15 cellular contexts compared by ENCODE assay signal in genomic region chr13:89363144-89363543, GRCh38.
"Had no signal": no experiment of that assay in that cellular context is flagged by ENCODE, and none has a peak within 500 bp of the region (broad histone marks: within the 10 kb centered on the region; RNA-seq: fewer than 3 reads in every experiment).

No MANE protein-coding gene starts in this region.

- H3K9me3 ChIP-seq: prostate gland, right lobe of liver had no signal

- H3K27ac ChIP-seq: brain microvascular endothelial cell, prostate gland, right lobe of liver had no signal

- H3K4me3 Mint-ChIP-seq: central memory CD8-positive, alpha-beta T cell; nephron; T-helper 2 cell treated with Interferon-gamma antibody and Interleukin-4, amounts not matched to agents 5 μg/mL and 100 μg/mL, for 36 hours had no signal

- H3K9me3 Mint-ChIP-seq: central memory CD8-positive, alpha-beta T cell had no signal

- H3K4me1 ChIP-seq: prostate gland, right lobe of liver had no signal

- ATAC-seq: right lobe of liver had no signal

- H3K27ac Mint-ChIP-seq: nephron; T-helper 2 cell treated with Interferon-gamma antibody and Interleukin-4, amounts not matched to agents 5 μg/mL and 100 μg/mL, for 36 hours had no signal

- H3K27me3 ChIP-seq: brain microvascular endothelial cell, right lobe of liver had no signal

- H3K27me3 Mint-ChIP-seq: central memory CD8-positive, alpha-beta T cell had no signal

- DNase-seq: activated CD4-positive, alpha-beta T cell treated with anti-CD3 and anti-CD28 coated beads, Interleukin-2, amount 50 U/mL, for 1 hour; activated CD8-positive, alpha-beta memory T cell treated with anti-CD3 and anti-CD28 coated beads for 24 hours; activated naive CD4-positive, alpha-beta T cell; brain microvascular endothelial cell; cortex of kidney; effector CD4-positive, alpha-beta T cell; foreskin fibroblast; hypothalamus; kidney glomerular epithelial cell; occipital lobe; right lobe of liver had no signal

- H3K4me1 Mint-ChIP-seq: central memory CD8-positive, alpha-beta T cell; nephron had no signal

- H3K36me3 ChIP-seq: brain microvascular endothelial cell, prostate gland, right lobe of liver had no signal

- H3K4me3 ChIP-seq: prostate gland, right lobe of liver had no signal
